1 cellular context compared by ENCODE assay signal in genomic region chr19:6527893-6528543, GRCh38.
A peak's percentile ranks its signal among the peaks of the same experiment; 100 is the strongest.
TF ChIP-seq lines count a peak whose summit lies in the region.

No MANE protein-coding gene starts in this region.

TF ChIP-seq in GM12878, 131 proteins besides CTCF, POLR2A, EP300 and RAD21 (continued from another document and continues in another):
- TF ChIP-seq, protein P1, sequence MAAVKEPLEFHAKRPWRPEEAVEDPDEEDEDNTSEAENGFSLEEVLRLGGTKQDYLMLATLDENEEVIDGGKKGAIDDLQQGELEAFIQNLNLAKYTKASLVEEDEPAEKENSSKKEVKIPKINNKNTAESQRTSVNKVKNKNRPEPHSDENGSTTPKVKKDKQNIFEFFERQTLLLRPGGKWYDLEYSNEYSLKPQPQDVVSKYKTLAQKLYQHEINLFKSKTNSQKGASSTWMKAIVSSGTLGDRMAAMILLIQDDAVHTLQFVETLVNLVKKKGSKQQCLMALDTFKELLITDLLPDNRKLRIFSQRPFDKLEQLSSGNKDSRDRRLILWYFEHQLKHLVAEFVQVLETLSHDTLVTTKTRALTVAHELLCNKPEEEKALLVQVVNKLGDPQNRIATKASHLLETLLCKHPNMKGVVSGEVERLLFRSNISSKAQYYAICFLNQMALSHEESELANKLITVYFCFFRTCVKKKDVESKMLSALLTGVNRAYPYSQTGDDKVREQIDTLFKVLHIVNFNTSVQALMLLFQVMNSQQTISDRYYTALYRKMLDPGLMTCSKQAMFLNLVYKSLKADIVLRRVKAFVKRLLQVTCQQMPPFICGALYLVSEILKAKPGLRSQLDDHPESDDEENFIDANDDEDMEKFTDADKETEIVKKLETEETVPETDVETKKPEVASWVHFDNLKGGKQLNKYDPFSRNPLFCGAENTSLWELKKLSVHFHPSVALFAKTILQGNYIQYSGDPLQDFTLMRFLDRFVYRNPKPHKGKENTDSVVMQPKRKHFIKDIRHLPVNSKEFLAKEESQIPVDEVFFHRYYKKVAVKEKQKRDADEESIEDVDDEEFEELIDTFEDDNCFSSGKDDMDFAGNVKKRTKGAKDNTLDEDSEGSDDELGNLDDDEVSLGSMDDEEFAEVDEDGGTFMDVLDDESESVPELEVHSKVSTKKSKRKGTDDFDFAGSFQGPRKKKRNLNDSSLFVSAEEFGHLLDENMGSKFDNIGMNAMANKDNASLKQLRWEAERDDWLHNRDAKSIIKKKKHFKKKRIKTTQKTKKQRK (IDR thresholded peaks at IDR 0.05; ENCODE audit: low read depth, low read length) = no peak
- TF ChIP-seq NR2F1 (conservative IDR thresholded peaks at IDR 0.05) (peak; percentile 79), POU2F2 (IDR thresholded peaks at IDR 0.05; ENCODE audit: borderline replicate concordance, low read depth, low read length) (peak; percentile 98), NFIC (IDR thresholded peaks at IDR 0.05; ENCODE audit: low read depth, low read length) (peak; percentile 65; the same call in 1 of the 2 replicates), RUNX3 (IDR thresholded peaks at IDR 0.05; ENCODE audit: low read length) (peak; percentile 83), SUPT20H (IDR thresholded peaks at IDR 0.05; ENCODE audit: borderline replicate concordance, control insufficient read depth, low read depth, low read length) (no peak), MEF2B (IDR thresholded peaks at IDR 0.05; ENCODE audit: partially characterized antibody, poor library complexity, severe bottlenecking) (peak; percentile 97), BMI1 (IDR thresholded peaks at IDR 0.05; ENCODE audit: borderline replicate concordance) (no peak; the same call in 1 of the 2 replicates), PML (IDR thresholded peaks at IDR 0.05; ENCODE audit: low read length) (no peak), FOXK2 (IDR thresholded peaks at IDR 0.05) (peak; percentile 83), ATF3 (IDR thresholded peaks at IDR 0.05; ENCODE audit: borderline replicate concordance, extremely low read depth, low read depth, low read length) (no peak), TARDBP (IDR thresholded peaks at IDR 0.05; ENCODE audit: borderline replicate concordance) (no peak), KLF5 (IDR thresholded peaks at IDR 0.05; ENCODE audit: partially characterized antibody) (peak; percentile 89), IKZF1 (conservative IDR thresholded peaks at IDR 0.05) (peak; percentile 96), IKZF2 (IDR thresholded peaks at IDR 0.05) (peak; percentile 98), CHD1 (IDR thresholded peaks at IDR 0.05; ENCODE audit: low read depth, low read length) (no peak), JUND (IDR thresholded peaks at IDR 0.05; ENCODE audit: low read depth, low read length) (no peak), SREBF1 (IDR thresholded peaks at IDR 0.05; ENCODE audit: low read length) (no peak), POLR2AphosphoS5 (IDR thresholded peaks at IDR 0.05; ENCODE audit: low read length) (peak; percentile 83), FOS (IDR thresholded peaks at IDR 0.05; ENCODE audit: borderline replicate concordance, extremely low read depth, insufficient read length) (no peak), ELK1 (IDR thresholded peaks at IDR 0.05; ENCODE audit: low read depth, low read length) (no peak), ZNF207 (IDR thresholded peaks at IDR 0.05; ENCODE audit: borderline replicate concordance) (peak; percentile 75; the same call in 1 of the 2 replicates), DPF2 (IDR thresholded peaks at IDR 0.05) (peak; percentile 25; the same call in 1 of the 2 replicates), CBFB (IDR thresholded peaks at IDR 0.05; ENCODE audit: low read depth) (peak; percentile 38; the same call in 1 of the 2 replicates), LARP7 (IDR thresholded peaks at IDR 0.05) (no peak), STAT3 (IDR thresholded peaks at IDR 0.05; ENCODE audit: low read depth, low read length) (0 out of 2 replicates have a peak, but pooled peaks have one; percentile 79), SIN3A (IDR thresholded peaks at IDR 0.05; ENCODE audit: low read depth, low read length) (no peak), SMAD1 (IDR thresholded peaks at IDR 0.05; ENCODE audit: low read depth, partially characterized antibody) (peak; percentile 14), STAT1 (conservative IDR thresholded peaks at IDR 0.05) (no peak), ZNF217 (IDR thresholded peaks at IDR 0.05) (no peak; the same call in 1 of the 2 replicates), SMARCA5 (IDR thresholded peaks at IDR 0.05) (0 out of 2 replicates have a peak, but pooled peaks have one; percentile 1), TCF7 (IDR thresholded peaks at IDR 0.05; ENCODE audit: borderline replicate concordance) (no peak), CREB1 (IDR thresholded peaks at IDR 0.05; ENCODE audit: low read depth) (peak; percentile 7; the same call in 1 of the 2 replicates), NFXL1 (IDR thresholded peaks at IDR 0.05; ENCODE audit: borderline replicate concordance) (no peak), TCF3 (IDR thresholded peaks at IDR 0.05; ENCODE audit: borderline replicate concordance, insufficient read depth, low read depth, low read length) (0 out of 2 replicates have a peak, but pooled peaks have one; percentile 30), PAX5 (IDR thresholded peaks at IDR 0.05; ENCODE audit: borderline replicate concordance, low read depth, low read length) (peak; percentile 79), SMAD5 (IDR thresholded peaks at IDR 0.05; ENCODE audit: low read depth) (no peak)
- TF ChIP-seq, protein P2, sequence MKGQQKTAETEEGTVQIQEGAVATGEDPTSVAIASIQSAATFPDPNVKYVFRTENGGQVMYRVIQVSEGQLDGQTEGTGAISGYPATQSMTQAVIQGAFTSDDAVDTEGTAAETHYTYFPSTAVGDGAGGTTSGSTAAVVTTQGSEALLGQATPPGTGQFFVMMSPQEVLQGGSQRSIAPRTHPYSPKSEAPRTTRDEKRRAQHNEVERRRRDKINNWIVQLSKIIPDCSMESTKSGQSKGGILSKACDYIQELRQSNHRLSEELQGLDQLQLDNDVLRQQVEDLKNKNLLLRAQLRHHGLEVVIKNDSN (IDR thresholded peaks at IDR 0.05; ENCODE audit: borderline replicate concordance, extremely low read length, insufficient read depth, low read depth, low read length) = no peak
- TF ChIP-seq, protein P3, sequence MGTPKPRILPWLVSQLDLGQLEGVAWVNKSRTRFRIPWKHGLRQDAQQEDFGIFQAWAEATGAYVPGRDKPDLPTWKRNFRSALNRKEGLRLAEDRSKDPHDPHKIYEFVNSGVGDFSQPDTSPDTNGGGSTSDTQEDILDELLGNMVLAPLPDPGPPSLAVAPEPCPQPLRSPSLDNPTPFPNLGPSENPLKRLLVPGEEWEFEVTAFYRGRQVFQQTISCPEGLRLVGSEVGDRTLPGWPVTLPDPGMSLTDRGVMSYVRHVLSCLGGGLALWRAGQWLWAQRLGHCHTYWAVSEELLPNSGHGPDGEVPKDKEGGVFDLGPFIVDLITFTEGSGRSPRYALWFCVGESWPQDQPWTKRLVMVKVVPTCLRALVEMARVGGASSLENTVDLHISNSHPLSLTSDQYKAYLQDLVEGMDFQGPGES (IDR thresholded peaks at IDR 0.05) = 0 out of 2 replicates have a peak, but pooled peaks have one; percentile 33
- TF ChIP-seq, protein P4, sequence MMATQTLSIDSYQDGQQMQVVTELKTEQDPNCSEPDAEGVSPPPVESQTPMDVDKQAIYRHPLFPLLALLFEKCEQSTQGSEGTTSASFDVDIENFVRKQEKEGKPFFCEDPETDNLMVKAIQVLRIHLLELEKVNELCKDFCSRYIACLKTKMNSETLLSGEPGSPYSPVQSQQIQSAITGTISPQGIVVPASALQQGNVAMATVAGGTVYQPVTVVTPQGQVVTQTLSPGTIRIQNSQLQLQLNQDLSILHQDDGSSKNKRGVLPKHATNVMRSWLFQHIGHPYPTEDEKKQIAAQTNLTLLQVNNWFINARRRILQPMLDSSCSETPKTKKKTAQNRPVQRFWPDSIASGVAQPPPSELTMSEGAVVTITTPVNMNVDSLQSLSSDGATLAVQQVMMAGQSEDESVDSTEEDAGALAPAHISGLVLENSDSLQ (IDR thresholded peaks at IDR 0.05) = no peak
- TF ChIP-seq, protein P5, sequence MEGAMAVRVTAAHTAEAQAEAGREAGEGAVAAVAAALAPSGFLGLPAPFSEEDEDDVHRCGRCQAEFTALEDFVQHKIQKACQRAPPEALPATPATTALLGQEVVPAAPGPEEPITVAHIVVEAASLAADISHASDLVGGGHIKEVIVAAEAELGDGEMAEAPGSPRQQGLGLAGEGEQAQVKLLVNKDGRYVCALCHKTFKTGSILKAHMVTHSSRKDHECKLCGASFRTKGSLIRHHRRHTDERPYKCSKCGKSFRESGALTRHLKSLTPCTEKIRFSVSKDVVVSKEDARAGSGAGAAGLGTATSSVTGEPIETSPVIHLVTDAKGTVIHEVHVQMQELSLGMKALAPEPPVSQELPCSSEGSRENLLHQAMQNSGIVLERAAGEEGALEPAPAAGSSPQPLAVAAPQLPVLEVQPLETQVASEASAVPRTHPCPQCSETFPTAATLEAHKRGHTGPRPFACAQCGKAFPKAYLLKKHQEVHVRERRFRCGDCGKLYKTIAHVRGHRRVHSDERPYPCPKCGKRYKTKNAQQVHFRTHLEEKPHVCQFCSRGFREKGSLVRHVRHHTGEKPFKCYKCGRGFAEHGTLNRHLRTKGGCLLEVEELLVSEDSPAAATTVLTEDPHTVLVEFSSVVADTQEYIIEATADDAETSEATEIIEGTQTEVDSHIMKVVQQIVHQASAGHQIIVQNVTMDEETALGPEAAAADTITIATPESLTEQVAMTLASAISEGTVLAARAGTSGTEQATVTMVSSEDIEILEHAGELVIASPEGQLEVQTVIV (IDR thresholded peaks at IDR 0.05; ENCODE audit: borderline replicate concordance, partially characterized antibody) = peak; percentile 60
- TF ChIP-seq, protein P6, sequence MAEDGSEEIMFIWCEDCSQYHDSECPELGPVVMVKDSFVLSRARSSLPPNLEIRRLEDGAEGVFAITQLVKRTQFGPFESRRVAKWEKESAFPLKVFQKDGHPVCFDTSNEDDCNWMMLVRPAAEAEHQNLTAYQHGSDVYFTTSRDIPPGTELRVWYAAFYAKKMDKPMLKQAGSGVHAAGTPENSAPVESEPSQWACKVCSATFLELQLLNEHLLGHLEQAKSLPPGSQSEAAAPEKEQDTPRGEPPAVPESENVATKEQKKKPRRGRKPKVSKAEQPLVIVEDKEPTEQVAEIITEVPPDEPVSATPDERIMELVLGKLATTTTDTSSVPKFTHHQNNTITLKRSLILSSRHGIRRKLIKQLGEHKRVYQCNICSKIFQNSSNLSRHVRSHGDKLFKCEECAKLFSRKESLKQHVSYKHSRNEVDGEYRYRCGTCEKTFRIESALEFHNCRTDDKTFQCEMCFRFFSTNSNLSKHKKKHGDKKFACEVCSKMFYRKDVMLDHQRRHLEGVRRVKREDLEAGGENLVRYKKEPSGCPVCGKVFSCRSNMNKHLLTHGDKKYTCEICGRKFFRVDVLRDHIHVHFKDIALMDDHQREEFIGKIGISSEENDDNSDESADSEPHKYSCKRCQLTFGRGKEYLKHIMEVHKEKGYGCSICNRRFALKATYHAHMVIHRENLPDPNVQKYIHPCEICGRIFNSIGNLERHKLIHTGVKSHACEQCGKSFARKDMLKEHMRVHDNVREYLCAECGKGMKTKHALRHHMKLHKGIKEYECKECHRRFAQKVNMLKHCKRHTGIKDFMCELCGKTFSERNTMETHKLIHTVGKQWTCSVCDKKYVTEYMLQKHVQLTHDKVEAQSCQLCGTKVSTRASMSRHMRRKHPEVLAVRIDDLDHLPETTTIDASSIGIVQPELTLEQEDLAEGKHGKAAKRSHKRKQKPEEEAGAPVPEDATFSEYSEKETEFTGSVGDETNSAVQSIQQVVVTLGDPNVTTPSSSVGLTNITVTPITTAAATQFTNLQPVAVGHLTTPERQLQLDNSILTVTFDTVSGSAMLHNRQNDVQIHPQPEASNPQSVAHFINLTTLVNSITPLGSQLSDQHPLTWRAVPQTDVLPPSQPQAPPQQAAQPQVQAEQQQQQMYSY (CRISPR knock-in tag; IDR thresholded peaks at IDR 0.05) = no peak
- TF ChIP-seq, protein P7, sequence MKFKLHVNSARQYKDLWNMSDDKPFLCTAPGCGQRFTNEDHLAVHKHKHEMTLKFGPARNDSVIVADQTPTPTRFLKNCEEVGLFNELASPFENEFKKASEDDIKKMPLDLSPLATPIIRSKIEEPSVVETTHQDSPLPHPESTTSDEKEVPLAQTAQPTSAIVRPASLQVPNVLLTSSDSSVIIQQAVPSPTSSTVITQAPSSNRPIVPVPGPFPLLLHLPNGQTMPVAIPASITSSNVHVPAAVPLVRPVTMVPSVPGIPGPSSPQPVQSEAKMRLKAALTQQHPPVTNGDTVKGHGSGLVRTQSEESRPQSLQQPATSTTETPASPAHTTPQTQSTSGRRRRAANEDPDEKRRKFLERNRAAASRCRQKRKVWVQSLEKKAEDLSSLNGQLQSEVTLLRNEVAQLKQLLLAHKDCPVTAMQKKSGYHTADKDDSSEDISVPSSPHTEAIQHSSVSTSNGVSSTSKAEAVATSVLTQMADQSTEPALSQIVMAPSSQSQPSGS (IDR thresholded peaks at IDR 0.05; ENCODE audit: low read length) = peak; percentile 56; the same call in 1 of the 2 replicates
